Comparison of ENCODE assay signal across 2 cellular contexts in the genomic region with DNA sequence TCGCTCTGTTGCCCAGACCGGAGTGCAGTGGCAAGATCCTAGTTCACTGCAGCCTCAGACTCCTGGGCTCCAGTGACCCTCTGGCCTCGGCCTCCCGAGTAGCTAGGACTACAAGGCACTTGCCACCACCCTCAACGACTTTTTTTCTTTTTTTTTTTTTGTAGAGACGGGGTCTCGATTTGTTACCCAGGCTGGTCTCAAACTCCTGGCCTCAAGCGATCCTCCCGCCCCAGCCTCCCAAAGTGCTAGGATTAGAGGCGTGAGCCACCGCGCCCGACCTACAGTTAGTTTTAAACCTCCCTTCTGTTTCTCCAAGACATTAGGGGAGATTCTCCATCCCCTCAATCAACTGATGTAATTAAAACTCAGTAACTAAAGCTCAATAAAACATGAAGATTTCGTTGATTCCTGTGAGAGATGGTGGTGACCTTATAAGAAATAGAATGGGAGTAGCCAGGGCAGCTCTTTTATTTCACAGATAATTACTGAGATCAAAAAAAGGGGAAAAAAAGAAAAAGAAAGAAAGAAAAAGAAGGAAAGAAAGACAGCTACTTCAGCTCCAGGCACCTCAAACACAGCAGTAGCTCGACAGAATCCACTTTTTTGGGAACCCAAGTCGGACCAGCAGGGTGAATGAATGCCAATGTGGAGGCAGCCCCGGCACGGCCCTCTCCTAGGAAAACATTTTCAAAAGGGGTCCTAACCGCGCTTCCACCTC.
TF ChIP-seq lines count a peak whose summit lies in the region.

No MANE protein-coding gene starts in this region.

TF ChIP-seq in SK-N-SH, 30 proteins besides CTCF, POLR2A, EP300 and RAD21:
- TF ChIP-seq SIN3A (IDR thresholded peaks at IDR 0.05; ENCODE audit: borderline replicate concordance, low read depth, low read length) (no peak), FOSL2 (IDR thresholded peaks at IDR 0.05; ENCODE audit: borderline replicate concordance, low read depth) (no peak), TCF12 (IDR thresholded peaks at IDR 0.05) (no peak), GATA2 (CRISPR knock-in tag; IDR thresholded peaks at IDR 0.05) (no peak), EZH2phosphoT487 (IDR thresholded peaks at IDR 0.05; ENCODE audit: borderline replicate concordance, low read depth) (no peak), NRF1 (IDR thresholded peaks at IDR 0.05; ENCODE audit: low read depth, low read length) (no peak), FOXM1 (IDR thresholded peaks at IDR 0.05; ENCODE audit: low read depth) (no peak), CHD2 (IDR thresholded peaks at IDR 0.05; ENCODE audit: low read length, partially characterized antibody) (no peak), GABPA (IDR thresholded peaks at IDR 0.05; ENCODE audit: low read depth) (no peak), RFX5 (IDR thresholded peaks at IDR 0.05; ENCODE audit: low read length) (no peak)
- TF ChIP-seq, protein P1, sequence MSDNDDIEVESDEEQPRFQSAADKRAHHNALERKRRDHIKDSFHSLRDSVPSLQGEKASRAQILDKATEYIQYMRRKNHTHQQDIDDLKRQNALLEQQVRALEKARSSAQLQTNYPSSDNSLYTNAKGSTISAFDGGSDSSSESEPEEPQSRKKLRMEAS (IDR thresholded peaks at IDR 0.05; ENCODE audit: low read depth): no peak
- TF ChIP-seq, protein P2, sequence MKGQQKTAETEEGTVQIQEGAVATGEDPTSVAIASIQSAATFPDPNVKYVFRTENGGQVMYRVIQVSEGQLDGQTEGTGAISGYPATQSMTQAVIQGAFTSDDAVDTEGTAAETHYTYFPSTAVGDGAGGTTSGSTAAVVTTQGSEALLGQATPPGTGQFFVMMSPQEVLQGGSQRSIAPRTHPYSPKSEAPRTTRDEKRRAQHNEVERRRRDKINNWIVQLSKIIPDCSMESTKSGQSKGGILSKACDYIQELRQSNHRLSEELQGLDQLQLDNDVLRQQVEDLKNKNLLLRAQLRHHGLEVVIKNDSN (IDR thresholded peaks at IDR 0.05; ENCODE audit: borderline replicate concordance, low read depth): no peak
- TF ChIP-seq, protein P3, sequence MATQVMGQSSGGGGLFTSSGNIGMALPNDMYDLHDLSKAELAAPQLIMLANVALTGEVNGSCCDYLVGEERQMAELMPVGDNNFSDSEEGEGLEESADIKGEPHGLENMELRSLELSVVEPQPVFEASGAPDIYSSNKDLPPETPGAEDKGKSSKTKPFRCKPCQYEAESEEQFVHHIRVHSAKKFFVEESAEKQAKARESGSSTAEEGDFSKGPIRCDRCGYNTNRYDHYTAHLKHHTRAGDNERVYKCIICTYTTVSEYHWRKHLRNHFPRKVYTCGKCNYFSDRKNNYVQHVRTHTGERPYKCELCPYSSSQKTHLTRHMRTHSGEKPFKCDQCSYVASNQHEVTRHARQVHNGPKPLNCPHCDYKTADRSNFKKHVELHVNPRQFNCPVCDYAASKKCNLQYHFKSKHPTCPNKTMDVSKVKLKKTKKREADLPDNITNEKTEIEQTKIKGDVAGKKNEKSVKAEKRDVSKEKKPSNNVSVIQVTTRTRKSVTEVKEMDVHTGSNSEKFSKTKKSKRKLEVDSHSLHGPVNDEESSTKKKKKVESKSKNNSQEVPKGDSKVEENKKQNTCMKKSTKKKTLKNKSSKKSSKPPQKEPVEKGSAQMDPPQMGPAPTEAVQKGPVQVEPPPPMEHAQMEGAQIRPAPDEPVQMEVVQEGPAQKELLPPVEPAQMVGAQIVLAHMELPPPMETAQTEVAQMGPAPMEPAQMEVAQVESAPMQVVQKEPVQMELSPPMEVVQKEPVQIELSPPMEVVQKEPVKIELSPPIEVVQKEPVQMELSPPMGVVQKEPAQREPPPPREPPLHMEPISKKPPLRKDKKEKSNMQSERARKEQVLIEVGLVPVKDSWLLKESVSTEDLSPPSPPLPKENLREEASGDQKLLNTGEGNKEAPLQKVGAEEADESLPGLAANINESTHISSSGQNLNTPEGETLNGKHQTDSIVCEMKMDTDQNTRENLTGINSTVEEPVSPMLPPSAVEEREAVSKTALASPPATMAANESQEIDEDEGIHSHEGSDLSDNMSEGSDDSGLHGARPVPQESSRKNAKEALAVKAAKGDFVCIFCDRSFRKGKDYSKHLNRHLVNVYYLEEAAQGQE (IDR thresholded peaks at IDR 0.05; ENCODE audit: low read depth, low read length): no peak

TF ChIP-seq in SK-N-SH treated with all-trans-retinoic acid at 6 μM for 48 hours, 23 proteins besides CTCF, POLR2A, EP300 and RAD21:
- TF ChIP-seq SNAI2 (CRISPR knock-in tag; IDR thresholded peaks at IDR 0.05) (no peak), ISL1 (CRISPR knock-in tag; IDR thresholded peaks at IDR 0.05) (no peak), PPARA (CRISPR knock-in tag; IDR thresholded peaks at IDR 0.05; ENCODE audit: borderline replicate concordance) (no peak)
- TF ChIP-seq, protein P4, sequence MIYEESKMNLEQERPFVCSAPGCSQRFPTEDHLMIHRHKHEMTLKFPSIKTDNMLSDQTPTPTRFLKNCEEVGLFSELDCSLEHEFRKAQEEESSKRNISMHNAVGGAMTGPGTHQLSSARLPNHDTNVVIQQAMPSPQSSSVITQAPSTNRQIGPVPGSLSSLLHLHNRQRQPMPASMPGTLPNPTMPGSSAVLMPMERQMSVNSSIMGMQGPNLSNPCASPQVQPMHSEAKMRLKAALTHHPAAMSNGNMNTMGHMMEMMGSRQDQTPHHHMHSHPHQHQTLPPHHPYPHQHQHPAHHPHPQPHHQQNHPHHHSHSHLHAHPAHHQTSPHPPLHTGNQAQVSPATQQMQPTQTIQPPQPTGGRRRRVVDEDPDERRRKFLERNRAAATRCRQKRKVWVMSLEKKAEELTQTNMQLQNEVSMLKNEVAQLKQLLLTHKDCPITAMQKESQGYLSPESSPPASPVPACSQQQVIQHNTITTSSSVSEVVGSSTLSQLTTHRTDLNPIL (CRISPR knock-in tag; IDR thresholded peaks at IDR 0.05; ENCODE audit: low read depth): no peak
TF ChIP-seq in SK-N-SH treated with all-trans-retinoic acid at 6 μM for 48 hours: peak in this region for 0.
